ENCODE assay signal across 9 cellular contexts in the genomic region with DNA sequence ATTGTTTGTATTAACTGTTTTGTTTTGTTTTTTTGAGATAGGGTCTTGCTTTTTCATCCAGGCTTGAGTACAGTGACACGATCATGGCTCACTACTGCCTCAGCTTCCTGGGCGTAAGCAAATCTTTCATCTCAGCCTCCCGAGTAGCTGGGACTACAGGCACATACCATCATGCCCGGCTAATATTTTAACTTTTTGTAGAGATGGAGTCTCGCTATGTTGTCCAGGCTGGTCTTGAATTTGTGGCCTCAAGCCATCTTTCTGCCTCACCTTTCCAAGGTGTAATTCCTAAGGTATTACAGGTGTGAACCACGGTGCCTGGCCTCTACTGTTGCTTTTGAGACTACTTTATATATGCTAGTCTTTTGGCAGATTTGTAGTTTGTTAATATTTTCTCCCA.
"Had no signal": no experiment of that assay in that cellular context is flagged by ENCODE, and none has a peak within 500 bp of the region (broad histone marks: within the 10 kb centered on the region; RNA-seq: fewer than 3 reads in every experiment).

No MANE protein-coding gene starts in this region.

- H3K9ac ChIP-seq: GM23248 had no signal

- ATAC-seq: HCT116, HepG2 had no signal

- H3K4me3 Mint-ChIP-seq: HFFc6 had no signal

- H3K27ac ChIP-seq: GM23248, HL-60 had no signal

- H2AFZ ChIP-seq: GM23248 had no signal

- H3K9me3 ChIP-seq: HAP-1 had no signal

- DNase-seq: GM23248, GOT3, H7, HFFc6 had no signal

- H3K27me3 Mint-ChIP-seq: IgD-negative memory B cell had no signal

- H3K4me3 ChIP-seq: GM23248, HAP-1 had no signal

- H3K27ac Mint-ChIP-seq: HFFc6, IgD-negative memory B cell had no signal
